Comparison of ENCODE assay signal across 17 cellular contexts in the genomic region with DNA sequence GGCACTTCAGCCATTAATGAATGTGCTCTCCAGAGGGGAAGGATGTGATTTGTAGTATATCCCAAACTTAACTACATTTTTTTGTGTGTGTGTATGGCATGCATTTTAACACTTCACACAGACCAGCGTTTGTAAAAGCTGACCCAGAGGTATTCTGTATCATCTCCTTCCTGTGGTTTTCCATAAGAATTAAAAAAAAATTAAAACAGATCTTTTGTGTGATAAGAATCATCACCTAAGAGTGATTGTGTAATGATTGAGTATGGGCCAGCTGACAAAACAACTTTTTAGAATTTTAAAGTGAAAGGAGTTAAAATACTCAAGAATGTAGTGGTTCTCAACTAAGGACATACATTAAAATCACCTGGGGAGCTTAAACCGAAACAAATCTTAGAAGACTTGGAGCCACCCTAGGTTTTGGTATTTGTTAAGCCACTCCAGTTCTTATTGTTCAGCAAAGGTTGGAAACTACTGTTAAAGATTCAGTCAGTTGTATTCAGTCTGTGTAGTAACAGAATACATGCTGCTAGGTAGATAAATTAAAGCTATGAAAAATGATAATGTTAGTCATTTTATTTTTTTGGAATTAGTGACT.
DNase-seq lines count a peak whose midpoint lies in the region; ATAC-seq and TF ChIP-seq lines count a peak whose summit lies in the region.
"Had no signal": no experiment of that assay in that cellular context is flagged by ENCODE, and none has a peak within 500 bp of the region (broad histone marks: within the 10 kb centered on the region; RNA-seq: fewer than 3 reads in every experiment).

No MANE protein-coding gene starts in this region.

- no peak overlapping the region for H3K4me3 Mint-ChIP-seq in activated naive CD4-positive, alpha-beta T cell treated with anti-CD3 and anti-CD28 coated beads, Interleukin-2, amount 10 ng/mL, durations not matched to agents 7 days and 5 days
- H3K4me3 Mint-ChIP-seq in T-helper 17 cell = no peak overlapping the region
- H3K4me3 Mint-ChIP-seq in stimulated activated naive CD8-positive, alpha-beta T cell treated with anti-CD3 and anti-CD28 coated beads, Interleukin-15, Interleukin-2, amounts not matched to agents 100 ng/mL and 50 ng/mL, for 24 hours = peak overlapping the region; percentile 21
- H3K4me3 Mint-ChIP-seq in nephron progenitor cell = no peak overlapping the region

- peaks cover 70% of the 10 kb centered on the region for H3K4me1 Mint-ChIP-seq in activated naive CD4-positive, alpha-beta T cell treated with anti-CD3 and anti-CD28 coated beads, Interleukin-2, amount 10 ng/mL, durations not matched to agents 7 days and 5 days
- H3K4me1 Mint-ChIP-seq in T-helper 17 cell = peaks cover 31% of the 10 kb centered on the region
- H3K4me1 Mint-ChIP-seq in stimulated activated naive CD8-positive, alpha-beta T cell treated with anti-CD3 and anti-CD28 coated beads, Interleukin-15, Interleukin-2, amounts not matched to agents 100 ng/mL and 50 ng/mL, for 24 hours (ENCODE audit: low read depth) = peaks cover 85% of the 10 kb centered on the region
- H3K4me1 Mint-ChIP-seq in nephron progenitor cell = peaks cover 6% of the 10 kb centered on the region

- peak overlapping the region; percentile 47 for H3K27ac Mint-ChIP-seq in activated naive CD4-positive, alpha-beta T cell treated with anti-CD3 and anti-CD28 coated beads, Interleukin-2, amount 10 ng/mL, durations not matched to agents 7 days and 5 days
- H3K27ac Mint-ChIP-seq in T-helper 17 cell = peak overlapping the region; percentile 85
- peak overlapping the region; percentile 81 for H3K27ac Mint-ChIP-seq in stimulated activated naive CD8-positive, alpha-beta T cell treated with anti-CD3 and anti-CD28 coated beads, Interleukin-15, Interleukin-2, amounts not matched to agents 100 ng/mL and 50 ng/mL, for 24 hours
- H3K27ac Mint-ChIP-seq in nephron progenitor cell = no peak overlapping the region

- DNase-seq in activated naive CD4-positive, alpha-beta T cell treated with anti-CD3 and anti-CD28 coated beads, Interleukin-2, amount 10 ng/mL, durations not matched to agents 7 days and 5 days = no peak
- no peak for DNase-seq in activated naive CD4-positive, alpha-beta T cell (lab: John Stamatoyannopoulos, UW)
- no peak for DNase-seq in T-helper 17 cell
- peak; percentile 7 for DNase-seq in fibroblast of the aortic adventitia (ENCODE audit: low read depth)
- no peak for DNase-seq in COR-L47 (lab: John Stamatoyannopoulos, UW)
- no peak for DNase-seq in stimulated activated CD8-positive, alpha-beta memory T cell treated with anti-CD3 and anti-CD28 coated beads, Interleukin-4, amount 100 ng/mL, for 48 hours
- no peak for DNase-seq in nephron progenitor cell
- DNase-seq: activated CD4-positive, alpha-beta T cell treated with anti-CD3 and anti-CD28 coated beads for 48 hours; brain microvascular endothelial cell; Calu3; esophagus squamous epithelium; NCI-H774; stomach; uterus had no signal

- H3K36me3 Mint-ChIP-seq in activated naive CD4-positive, alpha-beta T cell treated with anti-CD3 and anti-CD28 coated beads, Interleukin-2, amount 10 ng/mL, durations not matched to agents 7 days and 5 days = peaks cover 42% of the 10 kb centered on the region
- H3K36me3 Mint-ChIP-seq in T-helper 17 cell (ENCODE audit: low read depth) (no peaks in the 10 kb centered on the region), nephron progenitor cell (ENCODE audit: low read depth) (peaks cover 12% of the 10 kb centered on the region)
- peaks cover 50% of the 10 kb centered on the region for H3K36me3 Mint-ChIP-seq in stimulated activated naive CD8-positive, alpha-beta T cell treated with anti-CD3 and anti-CD28 coated beads, Interleukin-15, Interleukin-2, amounts not matched to agents 100 ng/mL and 50 ng/mL, for 24 hours (ENCODE audit: low read depth)

- TF ChIP-seq CTCF in fibroblast of the aortic adventitia (IDR thresholded peaks at IDR 0.05; ENCODE audit: insufficient read depth, low read length) = no peak
- no peak for TF ChIP-seq CTCF in nephron progenitor cell (IDR thresholded peaks at IDR 0.05)

- CTCF ChIA-PET in activated naive CD4-positive, alpha-beta T cell treated with anti-CD3 and anti-CD28 coated beads, Interleukin-2, amount 10 ng/mL, durations not matched to agents 7 days and 5 days (lab: Charles Lee) = interaction anchor here (1.6 kb wide), 1 partner anchor 51 kb away, joined by 5 read pairs; a partner anchor contains a TSS

- H3K9me3 ChIP-seq in T-helper 17 cell (ENCODE audit: control insufficient read depth, low read length, poor library complexity, severe bottlenecking) = no peaks in the 10 kb centered on the region
- H3K9me3 ChIP-seq: esophagus squamous epithelium, HAP-1, stomach, uterus had no signal

- no peaks in the 10 kb centered on the region for H3K9me3 Mint-ChIP-seq in activated naive CD4-positive, alpha-beta T cell treated with anti-CD3 and anti-CD28 coated beads, Interleukin-2, amount 10 ng/mL, durations not matched to agents 7 days and 5 days
- no peaks in the 10 kb centered on the region for H3K9me3 Mint-ChIP-seq in stimulated activated naive CD8-positive, alpha-beta T cell treated with anti-CD3 and anti-CD28 coated beads, Interleukin-15, Interleukin-2, amounts not matched to agents 100 ng/mL and 50 ng/mL, for 24 hours
- H3K9me3 Mint-ChIP-seq in nephron progenitor cell = no peaks in the 10 kb centered on the region
- H3K9me3 Mint-ChIP-seq: activated T-helper 2 cell treated with anti-CD3 and anti-CD28 coated beads, Interferon-gamma antibody, Interleukin-2, Interleukin-4, amounts not matched to agents 10 μg/mL and 5 μg/mL and 100 μg/mL, durations not matched to agents 14 hours and 24 hours and 36 hours had no signal

- no peak overlapping the region for H3K4me3 ChIP-seq in fibroblast of the aortic adventitia (ENCODE audit: low read depth, low read length)
- H3K4me3 ChIP-seq: esophagus squamous epithelium, HAP-1, stomach, uterus had no signal

- no peaks in the 10 kb centered on the region for H3K27me3 Mint-ChIP-seq in activated naive CD4-positive, alpha-beta T cell treated with anti-CD3 and anti-CD28 coated beads, Interleukin-2, amount 10 ng/mL, durations not matched to agents 7 days and 5 days
- H3K27me3 Mint-ChIP-seq in T-helper 17 cell (no peaks in the 10 kb centered on the region), nephron progenitor cell (ENCODE audit: low read depth, poor library complexity) (no peaks in the 10 kb centered on the region)
- no peaks in the 10 kb centered on the region for H3K27me3 Mint-ChIP-seq in stimulated activated naive CD8-positive, alpha-beta T cell treated with anti-CD3 and anti-CD28 coated beads, Interleukin-15, Interleukin-2, amounts not matched to agents 100 ng/mL and 50 ng/mL, for 24 hours

- peak; percentile 11 for ATAC-seq in T-helper 17 cell
